In the genomic region with DNA sequence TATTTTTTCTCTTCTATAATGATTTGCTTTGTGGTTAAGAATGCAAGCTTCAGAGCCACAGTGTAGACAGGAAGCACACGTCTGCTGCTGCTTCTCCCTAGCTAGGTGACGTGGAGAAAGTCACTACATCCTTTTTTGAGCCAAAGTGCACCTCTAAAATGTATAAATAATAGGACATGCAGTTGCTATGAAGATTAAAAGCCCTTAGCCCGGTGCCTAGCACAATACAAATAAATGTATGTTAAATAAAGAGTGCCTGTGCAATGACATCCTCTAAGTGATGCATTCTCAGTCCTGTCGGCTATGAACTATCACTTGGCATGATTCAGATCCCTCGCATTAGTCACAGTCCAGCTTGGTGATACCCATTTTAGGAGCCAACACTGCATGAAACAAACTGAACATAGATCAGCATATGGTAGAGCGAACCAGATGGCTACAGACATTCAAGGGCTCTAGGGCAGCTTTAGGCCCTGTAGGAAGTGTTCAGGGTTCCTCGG, we compare ENCODE assay signal across 7 cellular contexts. TPM values are rescaled to one million over a fixed set of nuclear protein-coding genes. Genes with fewer than 3 reads are reported as not detected.
A peak's percentile ranks its signal among the peaks of the same experiment; 100 is the strongest.
DNase-seq lines count a peak whose midpoint lies in the region; ATAC-seq and TF ChIP-seq lines count a peak whose summit lies in the region.

No MANE protein-coding gene starts in this region.

- DNase-seq in activated CD8-positive, alpha-beta memory T cell treated with anti-CD3 and anti-CD28 coated beads, Interleukin-2, amount 50 U/mL, for 1 hour (ENCODE audit: extremely low read depth), result peak; percentile 39
- DNase-seq in immature natural killer cell (peak; percentile 38 to 72 (median 52)), DMS53 (lab: John Stamatoyannopoulos, UW) (no peak), mesothelial cell of epicardium (ENCODE audit: low spot score in 2 of 2, unreplicated experiment in 2 of 2) (no peak), SW 1271 (lab: John Stamatoyannopoulos, UW) (no peak)

- TF ChIP-seq CTCF in mesothelial cell of epicardium (IDR thresholded peaks at IDR 0.05; ENCODE audit: unreplicated experiment), result no peak

- ATAC-seq in GM19438 (IDR thresholded peaks at IDR 0.05; ENCODE audit: low read depth, unreplicated experiment) (peak; percentile 57), HG03457 (IDR thresholded peaks at IDR 0.05; ENCODE audit: unreplicated experiment) (peak; percentile 63)

- H3K36me3 Mint-ChIP-seq in immature natural killer cell (no peaks in the 10 kb centered on the region), mesothelial cell of epicardium (no peaks in the 10 kb centered on the region)

- H3K4me1 Mint-ChIP-seq in immature natural killer cell (peaks cover 16 to 23% of the 10 kb centered on the region in 2 donors), mesothelial cell of epicardium (peaks cover 51% of the 10 kb centered on the region)

- H3K27ac Mint-ChIP-seq in immature natural killer cell, result peak overlapping the region; percentile 73 to 97 (median 94)
- H3K27ac Mint-ChIP-seq in mesothelial cell of epicardium, result no peak overlapping the region

- H3K9me3 Mint-ChIP-seq in immature natural killer cell (no peaks in the 10 kb centered on the region), mesothelial cell of epicardium (peaks cover 7% of the 10 kb centered on the region)

- H3K27me3 Mint-ChIP-seq in immature natural killer cell (ENCODE audit: low read depth in 3 of 3) (peaks cover 1 to 6% (median 4%) of the 10 kb centered on the region in 3 donors), mesothelial cell of epicardium (ENCODE audit: low read depth) (no peaks in the 10 kb centered on the region)

- peak overlapping the region in 1 of 5 donors; percentile 59 for H3K4me3 Mint-ChIP-seq in immature natural killer cell
- no peak overlapping the region for H3K4me3 Mint-ChIP-seq in mesothelial cell of epicardium

RNA-seq across cellular contexts. Expression of a gene that starts 4.8 kb away (rescaled TPM):
- polyA plus RNA-seq in immature natural killer cell, result 1 to 10 TPM; 1.4 to 7.8 (median 3.6) TPM
- 8.2 to 12.3 TPM (median 8.6 TPM) in 3 replicates for total RNA-seq in mesothelial cell of epicardium

RNA-seq across cellular contexts. Expression of a gene that starts 21.8 kb away (rescaled TPM):
- polyA plus RNA-seq in immature natural killer cell, result 100 to 1,000 TPM in 2 of 3 donors, 10 to 100 TPM in 1; 61.5 to 183 (median 142) TPM
- total RNA-seq in mesothelial cell of epicardium, result 1,386 to 1,516 TPM (median 1,481 TPM) in 3 replicates

Comparison
In these comparisons a context has a peak if more than half of its experiments do, and no peak if none do; other contexts are left out.
1. DNase-seq: peak in activated CD8-positive, alpha-beta memory T cell treated with anti-CD3 and anti-CD28 coated beads, Interleukin-2, amount 50 U/mL, for 1 hour (single experiment) and immature natural killer cell (3 of 3); none in DMS53 (single experiment), mesothelial cell of epicardium (0 of 2) and SW 1271 (0 of 2).